Comparison of ENCODE assay signal across 35 cellular contexts in genomic region chr2:75551434-75551833, GRCh38. TPM values are rescaled to one million over a fixed set of nuclear protein-coding genes. Genes with fewer than 3 reads are reported as not detected.
"Had no signal": no experiment of that assay in that cellular context is flagged by ENCODE, and none has a peak within 500 bp of the region (broad histone marks: within the 10 kb centered on the region; RNA-seq: fewer than 3 reads in every experiment).

No MANE protein-coding gene starts in this region.

- H3K4me3 Mint-ChIP-seq: activated B cell treated with CpG ODN at 0.5 μM for 24 hours; activated CD4-positive, alpha-beta memory T cell treated with anti-CD3 and anti-CD28 coated beads for 36 hours; activated CD4-positive, alpha-beta T cell treated with anti-CD3 and anti-CD28 coated beads, Interleukin-2, amount 10 ng/mL, durations not matched to agents 24 days and 14 days; activated CD8-positive, alpha-beta T cell treated with anti-CD3 and anti-CD28 coated beads for 36 hours; activated naive CD4-positive, alpha-beta T cell treated with anti-CD3 and anti-CD28 coated beads, Interleukin-2, amount 10 ng/mL, durations not matched to agents 7 days and 5 days; activated naive CD4-positive, alpha-beta T cell treated with anti-CD3 and anti-CD28 coated beads, Interleukin-2, amount 50 U/mL, for 24 hours; activated naive CD8-positive, alpha-beta T cell; activated naive CD8-positive, alpha-beta T cell treated with anti-CD3 and anti-CD28 coated beads, Interleukin-2, amount 10 ng/mL, durations not matched to agents 7 days and 5 days; activated naive CD8-positive, alpha-beta T cell treated with anti-CD3 and anti-CD28 coated beads, Interleukin-2, amount 50 U/mL, for 24 hours; activated T-cell treated with anti-CD3 and anti-CD28 coated beads, Interleukin-2, amount 50 U/mL, for 24 hours; T-helper 1 cell treated with Interleukin-12 subunit alpha and Interleukin-12 subunit beta and Interleukin-4 antibody, amounts not matched to agents 30 μg/mL and 1 μg/mL, for 36 hours; T-helper 2 cell treated with Interferon-gamma antibody and Interleukin-4, amounts not matched to agents 5 μg/mL and 100 μg/mL, for 36 hours had no signal

- H3K27ac ChIP-seq: ascending aorta, body of pancreas, brain microvascular endothelial cell, breast epithelium, VCaP had no signal

- H3K9me3 ChIP-seq: ascending aorta, body of pancreas, breast epithelium had no signal

- H3K9me3 Mint-ChIP-seq: activated B cell treated with CpG ODN at 0.5 μM for 24 hours; activated CD4-positive, alpha-beta memory T cell treated with anti-CD3 and anti-CD28 coated beads for 36 hours; activated CD4-positive, alpha-beta T cell treated with anti-CD3 and anti-CD28 coated beads, Interleukin-2, amount 10 ng/mL, durations not matched to agents 24 days and 14 days; activated CD8-positive, alpha-beta T cell treated with anti-CD3 and anti-CD28 coated beads for 36 hours; activated naive CD4-positive, alpha-beta T cell treated with anti-CD3 and anti-CD28 coated beads, Interleukin-2, amount 10 ng/mL, durations not matched to agents 7 days and 5 days; activated naive CD4-positive, alpha-beta T cell treated with anti-CD3 and anti-CD28 coated beads, Interleukin-2, amount 50 U/mL, for 24 hours; activated naive CD8-positive, alpha-beta T cell treated with anti-CD3 and anti-CD28 coated beads, Interleukin-2, amount 10 ng/mL, durations not matched to agents 7 days and 5 days; activated naive CD8-positive, alpha-beta T cell treated with anti-CD3 and anti-CD28 coated beads, Interleukin-2, amount 50 U/mL, for 24 hours; activated T-cell treated with anti-CD3 and anti-CD28 coated beads, Interleukin-2, amount 50 U/mL, for 24 hours; activated T-helper 2 cell treated with anti-CD3 and anti-CD28 coated beads, Interferon-gamma antibody, Interleukin-2, Interleukin-4, amounts not matched to agents 10 μg/mL and 5 μg/mL and 100 μg/mL, durations not matched to agents 14 hours and 24 hours and 36 hours; T-helper 1 cell treated with Interleukin-12 subunit alpha and Interleukin-12 subunit beta and Interleukin-4 antibody, amounts not matched to agents 30 μg/mL and 1 μg/mL, for 36 hours; T-helper 2 cell treated with Interferon-gamma antibody and Interleukin-4, amounts not matched to agents 5 μg/mL and 100 μg/mL, for 36 hours had no signal

- H3K27me3 ChIP-seq: ascending aorta, body of pancreas, brain microvascular endothelial cell, breast epithelium had no signal

- ATAC-seq: activated CD8-positive, alpha-beta T cell treated with anti-CD3 and anti-CD28 coated beads for 36 hours; activated naive CD8-positive, alpha-beta T cell treated with anti-CD3 and anti-CD28 coated beads, Interleukin-2, amount 50 U/mL, for 24 hours; body of pancreas had no signal

- H3K36me3 Mint-ChIP-seq: activated CD4-positive, alpha-beta memory T cell treated with anti-CD3 and anti-CD28 coated beads for 36 hours; activated naive CD4-positive, alpha-beta T cell treated with anti-CD3 and anti-CD28 coated beads, Interleukin-2, amount 10 ng/mL, durations not matched to agents 7 days and 5 days; activated naive CD4-positive, alpha-beta T cell treated with anti-CD3 and anti-CD28 coated beads, Interleukin-2, amount 50 U/mL, for 24 hours; activated naive CD8-positive, alpha-beta T cell; activated naive CD8-positive, alpha-beta T cell treated with anti-CD3 and anti-CD28 coated beads, Interleukin-2, amount 10 ng/mL, durations not matched to agents 7 days and 5 days had no signal

- H3K4me1 ChIP-seq: ascending aorta, breast epithelium had no signal

- H3K36me3 ChIP-seq: ascending aorta, breast epithelium had no signal

- H3K27ac Mint-ChIP-seq: activated B cell treated with CpG ODN at 0.5 μM for 24 hours; activated CD4-positive, alpha-beta memory T cell treated with anti-CD3 and anti-CD28 coated beads for 36 hours; activated CD4-positive, alpha-beta T cell treated with anti-CD3 and anti-CD28 coated beads, Interleukin-2, amount 10 ng/mL, durations not matched to agents 24 days and 14 days; activated CD8-positive, alpha-beta T cell treated with anti-CD3 and anti-CD28 coated beads for 36 hours; activated naive CD4-positive, alpha-beta T cell treated with anti-CD3 and anti-CD28 coated beads, Interleukin-2, amount 10 ng/mL, durations not matched to agents 7 days and 5 days; activated naive CD4-positive, alpha-beta T cell treated with anti-CD3 and anti-CD28 coated beads, Interleukin-2, amount 50 U/mL, for 24 hours; activated naive CD8-positive, alpha-beta T cell; activated naive CD8-positive, alpha-beta T cell treated with anti-CD3 and anti-CD28 coated beads, Interleukin-2, amount 10 ng/mL, durations not matched to agents 7 days and 5 days; activated naive CD8-positive, alpha-beta T cell treated with anti-CD3 and anti-CD28 coated beads, Interleukin-2, amount 50 U/mL, for 24 hours; activated T-cell treated with anti-CD3 and anti-CD28 coated beads, Interleukin-2, amount 50 U/mL, for 24 hours; activated T-helper 2 cell treated with anti-CD3 and anti-CD28 coated beads, Interferon-gamma antibody, Interleukin-2, Interleukin-4, amounts not matched to agents 10 μg/mL and 5 μg/mL and 100 μg/mL, durations not matched to agents 14 hours and 24 hours and 36 hours; T-helper 1 cell treated with Interleukin-12 subunit alpha and Interleukin-12 subunit beta and Interleukin-4 antibody, amounts not matched to agents 30 μg/mL and 1 μg/mL, for 36 hours; T-helper 2 cell treated with Interferon-gamma antibody and Interleukin-4, amounts not matched to agents 5 μg/mL and 100 μg/mL, for 36 hours had no signal

- H3K4me3 ChIP-seq: ascending aorta, body of pancreas, breast epithelium had no signal

- DNase-seq: activated B cell treated with CpG ODN at 0.5 μM for 24 hours; activated CD4-positive, alpha-beta memory T cell treated with anti-CD3 and anti-CD28 coated beads for 36 hours; activated CD4-positive, alpha-beta T cell treated with anti-CD3 and anti-CD28 coated beads for 4 hours; activated CD4-positive, alpha-beta T cell treated with anti-CD3 and anti-CD28 coated beads, Interleukin-2, amount 10 ng/mL, durations not matched to agents 24 days and 14 days; activated CD4-positive, alpha-beta T cell treated with anti-CD3 and anti-CD28 coated beads, Interleukin-2, amount 50 U/mL, for 1 hour; activated CD4-positive, alpha-beta T cell treated with anti-CD3 and anti-CD28 coated beads, Interleukin-2, amount 50 U/mL, for 4 hours; activated CD4-positive, CD25-positive, alpha-beta regulatory T cell treated with anti-CD3 and anti-CD28 coated beads, Interleukin-2, amount 50 U/mL, for 72 hours; activated CD8-positive, alpha-beta memory T cell treated with anti-CD3 and anti-CD28 coated beads, Interleukin-2, amount 50 U/mL, for 4 hours; activated CD8-positive, alpha-beta T cell treated with anti-CD3 and anti-CD28 coated beads for 36 hours; activated effector memory CD4-positive, alpha-beta T cell treated with Interleukin-2 at 50 U/mL for 16 hours; activated gamma-delta T cell; activated naive CD4-positive, alpha-beta T cell treated with anti-CD3 and anti-CD28 coated beads, Interleukin-2, amount 10 ng/mL, durations not matched to agents 7 days and 5 days; activated naive CD4-positive, alpha-beta T cell treated with Interleukin-2 at 50 U/mL for 16 hours; activated naive CD8-positive, alpha-beta T cell treated with anti-CD3 and anti-CD28 coated beads, Interleukin-2, amount 10 ng/mL, durations not matched to agents 7 days and 5 days; activated naive CD8-positive, alpha-beta T cell treated with anti-CD3 and anti-CD28 coated beads, Interleukin-2, amount 50 U/mL, for 24 hours; activated T-cell treated with anti-CD3 and anti-CD28 coated beads, Interleukin-2, amount 50 U/mL, for 24 hours; activated T-cell treated with anti-CD3 and anti-CD28 coated beads, Interleukin-2, amount 50 U/mL, for 48 hours; amygdala; anterior cingulate cortex; body of pancreas; brain microvascular endothelial cell; central memory CD4-positive, alpha-beta T cell; T-helper 1 cell; T-helper 2 cell; T-helper 9 cell had no signal

- FAIRE-seq: TTC549 had no signal

- H3K4me1 Mint-ChIP-seq: activated B cell treated with CpG ODN at 0.5 μM for 24 hours; activated CD4-positive, alpha-beta T cell treated with anti-CD3 and anti-CD28 coated beads, Interleukin-2, amount 10 ng/mL, durations not matched to agents 24 days and 14 days; activated naive CD4-positive, alpha-beta T cell treated with anti-CD3 and anti-CD28 coated beads, Interleukin-2, amount 10 ng/mL, durations not matched to agents 7 days and 5 days; activated naive CD4-positive, alpha-beta T cell treated with anti-CD3 and anti-CD28 coated beads, Interleukin-2, amount 50 U/mL, for 24 hours; activated naive CD8-positive, alpha-beta T cell treated with anti-CD3 and anti-CD28 coated beads, Interleukin-2, amount 10 ng/mL, durations not matched to agents 7 days and 5 days; activated naive CD8-positive, alpha-beta T cell treated with anti-CD3 and anti-CD28 coated beads, Interleukin-2, amount 50 U/mL, for 24 hours had no signal

RNA-seq across cellular contexts. Expression of gene EVA1A, which starts 9.3 kb away (rescaled TPM):
- total RNA-seq: activated B cell treated with CpG ODN at 0.5 μM for 24 hours; activated CD4-positive, alpha-beta memory T cell treated with anti-CD3 and anti-CD28 coated beads for 36 hours; activated CD4-positive, alpha-beta T cell treated with anti-CD3 and anti-CD28 coated beads, Interleukin-2, amount 10 ng/mL, durations not matched to agents 24 days and 14 days; activated CD8-positive, alpha-beta memory T cell treated with anti-CD3 and anti-CD28 coated beads for 36 hours; activated naive CD8-positive, alpha-beta T cell treated with anti-CD3 and anti-CD28 coated beads, Interleukin-2, amount 10 ng/mL, durations not matched to agents 7 days and 5 days; activated T-helper 2 cell treated with anti-CD3 and anti-CD28 coated beads, Interferon-gamma antibody, Interleukin-2, Interleukin-4, amounts not matched to agents 10 μg/mL and 5 μg/mL and 100 μg/mL, durations not matched to agents 14 hours and 24 hours and 36 hours; ascending aorta had no signal
